In the genomic region with DNA sequence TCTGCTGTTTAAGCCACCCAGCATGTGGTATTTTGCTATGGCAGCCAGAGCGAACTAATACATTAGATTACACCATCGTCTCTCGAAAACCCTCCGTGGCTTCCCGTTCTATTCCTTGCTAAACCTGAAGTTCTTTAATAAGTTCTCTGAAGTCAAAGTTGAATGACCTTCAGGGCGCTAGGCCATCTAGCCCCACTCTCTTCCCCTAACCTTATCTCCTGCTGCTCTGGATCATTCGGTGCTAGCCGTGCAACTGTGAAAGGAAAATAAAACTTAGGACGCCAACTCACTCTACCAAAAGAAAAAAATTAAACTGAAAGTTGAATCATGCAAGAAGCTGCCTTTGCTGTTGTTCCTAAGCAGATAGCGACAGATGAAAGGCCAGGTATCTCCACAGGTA, we compare ENCODE assay signal across 1 cellular context.
TF ChIP-seq lines count a peak whose summit lies in the region.

No MANE protein-coding gene starts in this region.

TF ChIP-seq in GM23338, 12 proteins besides CTCF, POLR2A, EP300 and RAD21 (continued from another document):
- TF ChIP-seq, protein P1, sequence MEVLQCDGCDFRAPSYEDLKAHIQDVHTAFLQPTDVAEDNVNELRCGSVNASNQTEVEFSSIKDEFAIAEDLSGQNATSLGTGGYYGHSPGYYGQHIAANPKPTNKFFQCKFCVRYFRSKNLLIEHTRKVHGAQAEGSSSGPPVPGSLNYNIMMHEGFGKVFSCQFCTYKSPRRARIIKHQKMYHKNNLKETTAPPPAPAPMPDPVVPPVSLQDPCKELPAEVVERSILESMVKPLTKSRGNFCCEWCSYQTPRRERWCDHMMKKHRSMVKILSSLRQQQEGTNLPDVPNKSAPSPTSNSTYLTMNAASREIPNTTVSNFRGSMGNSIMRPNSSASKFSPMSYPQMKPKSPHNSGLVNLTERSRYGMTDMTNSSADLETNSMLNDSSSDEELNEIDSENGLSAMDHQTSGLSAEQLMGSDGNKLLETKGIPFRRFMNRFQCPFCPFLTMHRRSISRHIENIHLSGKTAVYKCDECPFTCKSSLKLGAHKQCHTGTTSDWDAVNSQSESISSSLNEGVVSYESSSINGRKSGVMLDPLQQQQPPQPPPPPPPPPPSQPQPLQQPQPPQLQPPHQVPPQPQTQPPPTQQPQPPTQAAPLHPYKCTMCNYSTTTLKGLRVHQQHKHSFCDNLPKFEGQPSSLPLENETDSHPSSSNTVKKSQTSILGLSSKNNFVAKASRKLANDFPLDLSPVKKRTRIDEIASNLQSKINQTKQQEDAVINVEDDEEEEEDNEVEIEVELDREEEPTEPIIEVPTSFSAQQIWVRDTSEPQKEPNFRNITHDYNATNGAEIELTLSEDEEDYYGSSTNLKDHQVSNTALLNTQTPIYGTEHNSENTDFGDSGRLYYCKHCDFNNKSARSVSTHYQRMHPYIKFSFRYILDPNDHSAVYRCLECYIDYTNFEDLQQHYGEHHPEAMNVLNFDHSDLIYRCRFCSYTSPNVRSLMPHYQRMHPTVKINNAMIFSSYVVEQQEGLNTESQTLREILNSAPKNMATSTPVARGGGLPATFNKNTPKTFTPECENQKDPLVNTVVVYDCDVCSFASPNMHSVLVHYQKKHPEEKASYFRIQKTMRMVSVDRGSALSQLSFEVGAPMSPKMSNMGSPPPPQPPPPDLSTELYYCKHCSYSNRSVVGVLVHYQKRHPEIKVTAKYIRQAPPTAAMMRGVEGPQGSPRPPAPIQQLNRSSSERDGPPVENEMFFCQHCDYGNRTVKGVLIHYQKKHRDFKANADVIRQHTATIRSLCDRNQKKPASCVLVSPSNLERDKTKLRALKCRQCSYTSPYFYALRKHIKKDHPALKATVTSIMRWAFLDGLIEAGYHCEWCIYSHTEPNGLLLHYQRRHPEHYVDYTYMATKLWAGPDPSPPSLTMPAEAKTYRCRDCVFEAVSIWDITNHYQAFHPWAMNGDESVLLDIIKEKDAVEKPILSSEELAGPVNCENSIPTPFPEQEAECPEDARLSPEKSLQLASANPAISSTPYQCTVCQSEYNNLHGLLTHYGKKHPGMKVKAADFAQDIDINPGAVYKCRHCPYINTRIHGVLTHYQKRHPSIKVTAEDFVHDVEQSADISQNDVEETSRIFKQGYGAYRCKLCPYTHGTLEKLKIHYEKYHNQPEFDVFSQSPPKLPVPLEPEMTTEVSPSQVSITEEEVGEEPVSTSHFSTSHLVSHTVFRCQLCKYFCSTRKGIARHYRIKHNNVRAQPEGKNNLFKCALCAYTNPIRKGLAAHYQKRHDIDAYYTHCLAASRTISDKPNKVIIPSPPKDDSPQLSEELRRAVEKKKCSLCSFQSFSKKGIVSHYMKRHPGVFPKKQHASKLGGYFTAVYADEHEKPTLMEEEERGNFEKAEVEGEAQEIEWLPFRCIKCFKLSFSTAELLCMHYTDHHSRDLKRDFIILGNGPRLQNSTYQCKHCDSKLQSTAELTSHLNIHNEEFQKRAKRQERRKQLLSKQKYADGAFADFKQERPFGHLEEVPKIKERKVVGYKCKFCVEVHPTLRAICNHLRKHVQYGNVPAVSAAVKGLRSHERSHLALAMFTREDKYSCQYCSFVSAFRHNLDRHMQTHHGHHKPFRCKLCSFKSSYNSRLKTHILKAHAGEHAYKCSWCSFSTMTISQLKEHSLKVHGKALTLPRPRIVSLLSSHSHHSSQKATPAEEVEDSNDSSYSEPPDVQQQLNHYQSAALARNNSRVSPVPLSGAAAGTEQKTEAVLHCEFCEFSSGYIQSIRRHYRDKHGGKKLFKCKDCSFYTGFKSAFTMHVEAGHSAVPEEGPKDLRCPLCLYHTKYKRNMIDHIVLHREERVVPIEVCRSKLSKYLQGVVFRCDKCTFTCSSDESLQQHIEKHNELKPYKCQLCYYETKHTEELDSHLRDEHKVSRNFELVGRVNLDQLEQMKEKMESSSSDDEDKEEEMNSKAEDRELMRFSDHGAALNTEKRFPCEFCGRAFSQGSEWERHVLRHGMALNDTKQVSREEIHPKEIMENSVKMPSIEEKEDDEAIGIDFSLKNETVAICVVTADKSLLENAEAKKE (CRISPR knock-in tag; IDR thresholded peaks at IDR 0.05): no peak
